Comparison of ENCODE assay signal across 13 cellular contexts in genomic region chr10:35398888-35399287, GRCh38.
"Had no signal": no experiment of that assay in that cellular context is flagged by ENCODE, and none has a peak within 500 bp of the region (broad histone marks: within the 10 kb centered on the region; RNA-seq: fewer than 3 reads in every experiment).

No MANE protein-coding gene starts in this region.

- H3K4me3 Mint-ChIP-seq: type B pancreatic cell had no signal

- H3K27ac Mint-ChIP-seq: type B pancreatic cell had no signal

- H3K9me3 ChIP-seq: esophagus muscularis mucosa, suprapubic skin had no signal

- H3K36me3 ChIP-seq: esophagus muscularis mucosa had no signal

- DNase-seq: activated CD4-positive, alpha-beta T cell treated with anti-CD3 and anti-CD28 coated beads, Interleukin-2, amount 50 U/mL, for 48 hours; activated naive CD4-positive, alpha-beta T cell treated with anti-CD3 and anti-CD28 coated beads, Interleukin-2, amount 50 U/mL, for 16 hours; activated T-cell treated with anti-CD3 and anti-CD28 coated beads, Interleukin-2, amount 50 U/mL, for 1 hour; midbrain; naive thymus-derived CD8-positive, alpha-beta T cell; posterior cingulate gyrus; stimulated activated naive CD8-positive, alpha-beta T cell treated with anti-CD3 and anti-CD28 coated beads, Interleukin-15, Interleukin-2, amounts not matched to agents 100 U/mL and 50 U/mL, for 24 hours; T-helper 9 cell had no signal

- H3K4me3 ChIP-seq: esophagus muscularis mucosa, lung, suprapubic skin had no signal

- H3K27ac ChIP-seq: esophagus muscularis mucosa, suprapubic skin, VCaP had no signal

- H3K36me3 Mint-ChIP-seq: type B pancreatic cell had no signal

- H3K9me3 Mint-ChIP-seq: naive thymus-derived CD8-positive, alpha-beta T cell; type B pancreatic cell had no signal

- ATAC-seq: naive thymus-derived CD8-positive, alpha-beta T cell; stimulated activated naive CD8-positive, alpha-beta T cell treated with anti-CD3 and anti-CD28 coated beads, Interleukin-15, Interleukin-2, amounts not matched to agents 100 U/mL and 50 U/mL, for 24 hours had no signal

- H3K27me3 ChIP-seq: esophagus muscularis mucosa, suprapubic skin had no signal

- H3K27me3 Mint-ChIP-seq: naive thymus-derived CD8-positive, alpha-beta T cell; type B pancreatic cell had no signal
